Comparison of ENCODE assay signal across 2 cellular contexts in the genomic region with DNA sequence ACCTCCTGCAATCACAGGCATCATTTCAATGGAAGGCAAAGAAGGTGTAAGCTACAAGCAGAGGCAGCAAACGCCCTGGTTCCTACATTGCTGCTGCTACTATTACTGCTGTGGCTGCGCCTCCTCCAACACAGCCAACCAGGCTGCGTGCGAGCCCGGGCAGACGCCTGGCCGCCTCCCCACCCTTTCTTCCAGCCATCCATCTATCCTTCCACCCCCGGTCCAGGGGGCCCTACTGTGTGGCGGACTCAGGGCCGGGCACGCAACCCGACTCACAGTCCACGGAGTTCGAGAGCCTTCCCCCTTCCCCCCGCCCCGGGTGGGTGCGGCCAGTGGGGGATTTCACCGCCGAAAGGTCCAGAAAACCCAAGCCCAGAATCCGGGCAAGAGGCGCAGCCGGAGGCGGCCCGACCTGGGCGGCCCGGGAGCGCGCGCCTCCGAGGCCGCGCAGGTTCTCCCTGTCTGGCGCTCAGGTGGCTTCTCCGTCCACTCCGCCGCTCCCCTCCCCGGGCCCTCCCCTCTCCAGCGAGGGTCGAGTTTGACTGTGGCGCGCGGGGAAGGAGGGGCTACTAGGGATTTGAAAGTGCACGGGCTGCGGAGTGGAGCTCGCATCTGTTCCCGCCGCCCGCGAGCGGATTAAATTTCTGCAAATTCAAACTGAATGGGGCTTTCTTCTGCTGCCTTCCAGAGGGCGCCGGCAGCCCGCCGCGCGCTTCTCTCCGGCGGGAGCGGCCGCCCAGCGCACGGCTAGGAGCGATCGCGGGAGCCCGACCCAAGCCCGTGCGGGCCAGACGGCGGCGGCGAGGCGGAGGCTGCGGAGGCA.
TF ChIP-seq lines count a peak whose summit lies in the region.

Gene HUNK (plus strand): TSS at position 569 of the 823 bp plus-strand sequence. CDS start 655 bp downstream, outside the sequence.

TF ChIP-seq in HEK293, 187 proteins besides CTCF, POLR2A, EP300 and RAD21 (continued from another document and continues in another):
- TF ChIP-seq, protein P1, sequence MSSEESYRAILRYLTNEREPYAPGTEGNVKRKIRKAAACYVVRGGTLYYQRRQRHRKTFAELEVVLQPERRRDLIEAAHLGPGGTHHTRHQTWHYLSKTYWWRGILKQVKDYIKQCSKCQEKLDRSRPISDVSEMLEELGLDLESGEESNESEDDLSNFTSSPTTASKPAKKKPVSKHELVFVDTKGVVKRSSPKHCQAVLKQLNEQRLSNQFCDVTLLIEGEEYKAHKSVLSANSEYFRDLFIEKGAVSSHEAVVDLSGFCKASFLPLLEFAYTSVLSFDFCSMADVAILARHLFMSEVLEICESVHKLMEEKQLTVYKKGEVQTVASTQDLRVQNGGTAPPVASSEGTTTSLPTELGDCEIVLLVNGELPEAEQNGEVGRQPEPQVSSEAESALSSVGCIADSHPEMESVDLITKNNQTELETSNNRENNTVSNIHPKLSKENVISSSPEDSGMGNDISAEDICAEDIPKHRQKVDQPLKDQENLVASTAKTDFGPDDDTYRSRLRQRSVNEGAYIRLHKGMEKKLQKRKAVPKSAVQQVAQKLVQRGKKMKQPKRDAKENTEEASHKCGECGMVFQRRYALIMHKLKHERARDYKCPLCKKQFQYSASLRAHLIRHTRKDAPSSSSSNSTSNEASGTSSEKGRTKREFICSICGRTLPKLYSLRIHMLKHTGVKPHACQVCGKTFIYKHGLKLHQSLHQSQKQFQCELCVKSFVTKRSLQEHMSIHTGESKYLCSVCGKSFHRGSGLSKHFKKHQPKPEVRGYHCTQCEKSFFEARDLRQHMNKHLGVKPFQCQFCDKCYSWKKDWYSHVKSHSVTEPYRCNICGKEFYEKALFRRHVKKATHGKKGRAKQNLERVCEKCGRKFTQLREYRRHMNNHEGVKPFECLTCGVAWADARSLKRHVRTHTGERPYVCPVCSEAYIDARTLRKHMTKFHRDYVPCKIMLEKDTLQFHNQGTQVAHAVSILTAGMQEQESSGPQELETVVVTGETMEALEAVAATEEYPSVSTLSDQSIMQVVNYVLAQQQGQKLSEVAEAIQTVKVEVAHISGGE (tag by site-specific recombination; conservative IDR thresholded peaks at IDR 0.05; ENCODE audit: low read depth), result no peak; the same call in none of the 2 replicates
- TF ChIP-seq HOXD13 (CRISPR knock-in tag; IDR thresholded peaks at IDR 0.05; ENCODE audit: borderline replicate concordance), result no peak
- TF ChIP-seq ZNF843 (tag by site-specific recombination; IDR thresholded peaks at IDR 0.05), result no peak; the same call in 1 of the 2 replicates
- no peak for TF ChIP-seq ZNF623 (tag by site-specific recombination; IDR thresholded peaks at IDR 0.05)
- no peak for TF ChIP-seq PRDM1 (tag by site-specific recombination; IDR thresholded peaks at IDR 0.05)
- TF ChIP-seq KLF16 (tag by site-specific recombination; IDR thresholded peaks at IDR 0.05), result no peak
- no peak for TF ChIP-seq ZNF302 (tag by site-specific recombination; IDR thresholded peaks at IDR 0.05; ENCODE audit: low read depth)
- no peak for TF ChIP-seq HOXC10 (CRISPR knock-in tag; IDR thresholded peaks at IDR 0.05)
- TF ChIP-seq, protein P2, sequence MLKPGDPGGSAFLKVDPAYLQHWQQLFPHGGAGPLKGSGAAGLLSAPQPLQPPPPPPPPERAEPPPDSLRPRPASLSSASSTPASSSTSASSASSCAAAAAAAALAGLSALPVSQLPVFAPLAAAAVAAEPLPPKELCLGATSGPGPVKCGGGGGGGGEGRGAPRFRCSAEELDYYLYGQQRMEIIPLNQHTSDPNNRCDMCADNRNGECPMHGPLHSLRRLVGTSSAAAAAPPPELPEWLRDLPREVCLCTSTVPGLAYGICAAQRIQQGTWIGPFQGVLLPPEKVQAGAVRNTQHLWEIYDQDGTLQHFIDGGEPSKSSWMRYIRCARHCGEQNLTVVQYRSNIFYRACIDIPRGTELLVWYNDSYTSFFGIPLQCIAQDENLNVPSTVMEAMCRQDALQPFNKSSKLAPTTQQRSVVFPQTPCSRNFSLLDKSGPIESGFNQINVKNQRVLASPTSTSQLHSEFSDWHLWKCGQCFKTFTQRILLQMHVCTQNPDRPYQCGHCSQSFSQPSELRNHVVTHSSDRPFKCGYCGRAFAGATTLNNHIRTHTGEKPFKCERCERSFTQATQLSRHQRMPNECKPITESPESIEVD (tag by site-specific recombination; IDR thresholded peaks at IDR 0.05), result no peak
- no peak for TF ChIP-seq ZNF654 (tag by site-specific recombination; IDR thresholded peaks at IDR 0.05; ENCODE audit: low read depth)
- TF ChIP-seq ZNF629 (tag by site-specific recombination; IDR thresholded peaks at IDR 0.05), result peak; percentile 41
- TF ChIP-seq ZNF112 (tag by site-specific recombination; IDR thresholded peaks at IDR 0.05), result no peak
- TF ChIP-seq ZBTB21 (tag by site-specific recombination; IDR thresholded peaks at IDR 0.05), result peak; percentile 29; the same call in 1 of the 2 replicates
- TF ChIP-seq ZNF704 (tag by site-specific recombination; IDR thresholded peaks at IDR 0.05), result no peak
- TF ChIP-seq, protein P3, sequence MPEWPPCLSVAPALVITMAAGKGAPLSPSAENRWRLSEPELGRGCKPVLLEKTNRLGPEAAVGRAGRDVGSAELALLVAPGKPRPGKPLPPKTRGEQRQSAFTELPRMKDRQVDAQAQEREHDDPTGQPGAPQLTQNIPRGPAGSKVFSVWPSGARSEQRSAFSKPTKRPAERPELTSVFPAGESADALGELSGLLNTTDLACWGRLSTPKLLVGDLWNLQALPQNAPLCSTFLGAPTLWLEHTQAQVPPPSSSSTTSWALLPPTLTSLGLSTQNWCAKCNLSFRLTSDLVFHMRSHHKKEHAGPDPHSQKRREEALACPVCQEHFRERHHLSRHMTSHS (tag by site-specific recombination; IDR thresholded peaks at IDR 0.05), result no peak
- no peak for TF ChIP-seq AEBP2 (tag by site-specific recombination; IDR thresholded peaks at IDR 0.05; ENCODE audit: borderline replicate concordance)
- TF ChIP-seq ZNF184 (tag by site-specific recombination; IDR thresholded peaks at IDR 0.05), result no peak

TF ChIP-seq in HepG2, 621 proteins besides CTCF, POLR2A, EP300 and RAD21 (continued from another document and continues in another):
- TF ChIP-seq ZNF503 (CRISPR knock-in tag; IDR thresholded peaks at IDR 0.05) (0 out of 2 replicates have a peak, but pooled peaks have one; percentile 17), LCORL (IDR thresholded peaks at IDR 0.05) (no peak), LCORL (CRISPR knock-in tag; IDR thresholded peaks at IDR 0.05) (peak; percentile 35; the same call in 1 of the 2 replicates), ZNF350 (CRISPR knock-in tag; IDR thresholded peaks at IDR 0.05; ENCODE audit: borderline replicate concordance, low read depth) (peak; percentile 9; the same call in 1 of the 2 replicates), ZNF710 (CRISPR knock-in tag; IDR thresholded peaks at IDR 0.05; ENCODE audit: borderline replicate concordance) (0 out of 2 replicates have a peak, but pooled peaks have one; percentile 32), ELK4 (CRISPR knock-in tag; IDR thresholded peaks at IDR 0.05; ENCODE audit: borderline replicate concordance) (no peak), SALL1 (CRISPR knock-in tag; IDR thresholded peaks at IDR 0.05) (peak; percentile 17; the same call in 1 of the 2 replicates), ARNT2 (CRISPR knock-in tag; IDR thresholded peaks at IDR 0.05; ENCODE audit: low read depth) (peak; percentile 3; the same call in 1 of the 2 replicates), PHF8 (CRISPR knock-in tag; IDR thresholded peaks at IDR 0.05) (peak; percentile 50; the same call in 1 of the 2 replicates), ZFP90 (CRISPR knock-in tag; IDR thresholded peaks at IDR 0.05; ENCODE audit: borderline replicate concordance) (peak; percentile 56; the same call in 1 of the 2 replicates), ETS1 (CRISPR knock-in tag; IDR thresholded peaks at IDR 0.05) (no peak), FOXP1 (IDR thresholded peaks at IDR 0.05) (no peak), FOXP1 (CRISPR knock-in tag; IDR thresholded peaks at IDR 0.05) (no peak), HNRNPUL1 (IDR thresholded peaks at IDR 0.05; ENCODE audit: low read depth, low read length) (no peak), ELF3 (CRISPR knock-in tag; IDR thresholded peaks at IDR 0.05) (no peak), POLR2G (IDR thresholded peaks at IDR 0.05; ENCODE audit: low read depth, low read length) (peak; percentile 59), ZNF543 (CRISPR knock-in tag; IDR thresholded peaks at IDR 0.05) (0 out of 2 replicates have a peak, but pooled peaks have one; percentile 43), ZFX (CRISPR knock-in tag; IDR thresholded peaks at IDR 0.05; ENCODE audit: low read depth) (peak; percentile 32), REPIN1 (CRISPR knock-in tag; IDR thresholded peaks at IDR 0.05; ENCODE audit: borderline replicate concordance, low read depth) (0 out of 2 replicates have a peak, but pooled peaks have one; percentile 3), PRMT3 (CRISPR knock-in tag; IDR thresholded peaks at IDR 0.05; ENCODE audit: borderline replicate concordance, low read depth) (0 out of 2 replicates have a peak, but pooled peaks have one; percentile 26), TRAFD1 (CRISPR knock-in tag; IDR thresholded peaks at IDR 0.05; ENCODE audit: borderline replicate concordance) (no peak), MAZ (IDR thresholded peaks at IDR 0.05; ENCODE audit: borderline replicate concordance, low read depth, low read length) (no peak), MAZ (CRISPR knock-in tag; IDR thresholded peaks at IDR 0.05; ENCODE audit: low read depth) (no peak)
- TF ChIP-seq, protein P4, sequence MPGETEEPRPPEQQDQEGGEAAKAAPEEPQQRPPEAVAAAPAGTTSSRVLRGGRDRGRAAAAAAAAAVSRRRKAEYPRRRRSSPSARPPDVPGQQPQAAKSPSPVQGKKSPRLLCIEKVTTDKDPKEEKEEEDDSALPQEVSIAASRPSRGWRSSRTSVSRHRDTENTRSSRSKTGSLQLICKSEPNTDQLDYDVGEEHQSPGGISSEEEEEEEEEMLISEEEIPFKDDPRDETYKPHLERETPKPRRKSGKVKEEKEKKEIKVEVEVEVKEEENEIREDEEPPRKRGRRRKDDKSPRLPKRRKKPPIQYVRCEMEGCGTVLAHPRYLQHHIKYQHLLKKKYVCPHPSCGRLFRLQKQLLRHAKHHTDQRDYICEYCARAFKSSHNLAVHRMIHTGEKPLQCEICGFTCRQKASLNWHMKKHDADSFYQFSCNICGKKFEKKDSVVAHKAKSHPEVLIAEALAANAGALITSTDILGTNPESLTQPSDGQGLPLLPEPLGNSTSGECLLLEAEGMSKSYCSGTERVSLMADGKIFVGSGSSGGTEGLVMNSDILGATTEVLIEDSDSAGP (CRISPR knock-in tag; IDR thresholded peaks at IDR 0.05; ENCODE audit: borderline replicate concordance), result peak; percentile 48; the same call in 1 of the 2 replicates
